ENCODE assay signal across 8 cellular contexts in genomic region chrX:47129157-47129878, GRCh38. TPM values are rescaled to one million over a fixed set of nuclear protein-coding genes. Genes with fewer than 3 reads are reported as not detected.
DNase-seq lines count a peak whose midpoint lies in the region; ATAC-seq and TF ChIP-seq lines count a peak whose summit lies in the region.

No MANE protein-coding gene starts in this region.

- POLR2A ChIA-PET in AG04449 (lab: Yijun Ruan, JAX): interaction anchor here (0.6 to 1.1 kb wide), 3 partner anchors 14 to 63 kb away, joined by 3 to 7 read pairs (median 4); partner anchors contain the start of genes NDUFB11 and RBM10

- H3F3A ChIP-seq in smooth muscle cell (ENCODE audit: low read depth): no peaks in the 10 kb centered on the region

- no peak for TF ChIP-seq CTCF in AG04449 (IDR thresholded peaks at IDR 0.05; ENCODE audit: insufficient read depth, low read length, missing control alignments)
- TF ChIP-seq CTCF in WERI-Rb-1 (IDR thresholded peaks at IDR 0.05; ENCODE audit: low read depth, low read length): no peak
- TF ChIP-seq CTCF in cardiac fibroblast (IDR thresholded peaks at IDR 0.05; ENCODE audit: low read depth, low read length): no peak
- TF ChIP-seq CTCF in smooth muscle cell (IDR thresholded peaks at IDR 0.05; ENCODE audit: borderline replicate concordance, insufficient read depth, poor library complexity, severe bottlenecking): no peak

- H3K27ac ChIP-seq in WERI-Rb-1 (peak overlapping the region; percentile 69), smooth muscle cell (ENCODE audit: low read depth) (no peak overlapping the region)

- H3K9me3 ChIP-seq in WERI-Rb-1 (ENCODE audit: severe bottlenecking): no peaks in the 10 kb centered on the region
- no peaks in the 10 kb centered on the region for H3K9me3 ChIP-seq in smooth muscle cell (replicated peaks; ENCODE audit: low read depth)

- peak overlapping the region; percentile 84 for H3K4me2 ChIP-seq in smooth muscle cell

- peaks cover 0 to 10% of the 10 kb centered on the region in 2 donors for H3K4me1 Mint-ChIP-seq in immature natural killer cell

- peaks cover 6% of the 10 kb centered on the region for H3K79me2 ChIP-seq in smooth muscle cell (ENCODE audit: low read depth)

- CTCF ChIA-PET in AG04449 (lab: Yijun Ruan, JAX): interaction anchor here (1.1 kb wide), 1 partner anchor 16 kb away, joined by 5 read pairs; the partner anchor contains the start of genes NDUFB11 and RBM10

- H2AFZ ChIP-seq in smooth muscle cell (ENCODE audit: low read depth): peak overlapping the region; percentile 91

- peak; percentile 86 for DNase-seq in AG04449 (ENCODE audit: low read depth, low spot score)
- peak; percentile 78 for DNase-seq in NCI-H2196 (lab: John Stamatoyannopoulos, UW; ENCODE audit: unreplicated experiment)
- DNase-seq in WERI-Rb-1: peak; percentile 88
- DNase-seq in cardiac fibroblast (ENCODE audit: low read depth in 2 of 2): peak; percentile 97
- peak; percentile 91 to 93 (median 91) for DNase-seq in immature natural killer cell
- DNase-seq in smooth muscle cell (lab: John Stamatoyannopoulos, UW; ENCODE audit: unreplicated experiment): peak; percentile 44

- H3K27me3 ChIP-seq in WERI-Rb-1 (ENCODE audit: insufficient read depth, low read depth, severe bottlenecking) (peaks cover 6% of the 10 kb centered on the region), smooth muscle cell (ENCODE audit: low read depth) (no peaks in the 10 kb centered on the region)

- no peaks in the 10 kb centered on the region for H3K36me3 Mint-ChIP-seq in immature natural killer cell

- no peaks in the 10 kb centered on the region for H3K9me3 Mint-ChIP-seq in immature natural killer cell

- H3K4me1 ChIP-seq in smooth muscle cell (ENCODE audit: low read depth): no peaks in the 10 kb centered on the region

- H3K36me3 ChIP-seq in WERI-Rb-1: no peaks in the 10 kb centered on the region
- no peaks in the 10 kb centered on the region for H3K36me3 ChIP-seq in smooth muscle cell (ENCODE audit: low read depth)

- H3K27me3 Mint-ChIP-seq in immature natural killer cell (ENCODE audit: low read depth in 3 of 3): peaks cover 2 to 5% (median 4%) of the 10 kb centered on the region in 3 donors

- H3K9ac ChIP-seq in smooth muscle cell (ENCODE audit: low read depth): no peak overlapping the region

- H3K4me3 Mint-ChIP-seq in immature natural killer cell: peak overlapping the region; percentile 95 to 98 (median 97)

- peak overlapping the region; percentile 92 to 98 (median 96) for H3K27ac Mint-ChIP-seq in immature natural killer cell

- H4K20me1 ChIP-seq in smooth muscle cell (ENCODE audit: low read depth): no peaks in the 10 kb centered on the region

- 35% methylated on average over 31 of the region's 31 CpGs for WGBS in smooth muscle cell (ENCODE audit: low lambda C conversion rate)

- H3K4me3 ChIP-seq in AG04449 (ENCODE audit: low read depth, low read length) (peak overlapping the region; percentile 66), WERI-Rb-1 (ENCODE audit: low read depth, low read length) (peak overlapping the region; percentile 57), cardiac fibroblast (replicated peaks in 1 of 2; ENCODE audit: low read depth in 2 of 2, low read length in 2 of 2) (peak overlapping the region; percentile 47 to 66), smooth muscle cell (peak overlapping the region; percentile 73)

- ATAC-seq in GM18873 (IDR thresholded peaks at IDR 0.05; ENCODE audit: low FRiP score, unreplicated experiment): peak; percentile 95
- peak; percentile 98 for ATAC-seq in HG03135 (IDR thresholded peaks at IDR 0.05; ENCODE audit: unreplicated experiment)

RNA-seq across cellular contexts. Expression of gene NDUFB11, which starts 15.2 kb away (rescaled TPM):
- polyA plus RNA-seq in immature natural killer cell: 100 to 1,000 TPM; 124 to 208 (median 151) TPM
- 67.4 and 82.6 TPM in 2 replicates for total RNA-seq in smooth muscle cell
- polyA plus RNA-seq in smooth muscle cell: 167 and 178 TPM in 2 replicates

RNA-seq across cellular contexts. Expression of gene RBM10, which starts 15.7 kb away (rescaled TPM):
- polyA plus RNA-seq in immature natural killer cell (10 to 100 TPM; 15.1 to 34.1 (median 18.0) TPM), smooth muscle cell (39.2 and 42.7 TPM in 2 replicates)
- total RNA-seq in smooth muscle cell: 17.6 and 18.3 TPM in 2 replicates

RNA-seq across cellular contexts. Expression of gene RGN, which starts 51.1 kb away (rescaled TPM):
- polyA plus RNA-seq in immature natural killer cell (not detected), smooth muscle cell (0.96 and 3.6 TPM in 2 replicates)
- total RNA-seq in smooth muscle cell: 1.1 and 2.5 TPM in 2 replicates

Comparison
In these comparisons a context has a peak if more than half of its experiments do, and no peak if none do; other contexts are left out.
1. DNase-seq: peak in every context shown above with its lines; median percentile 97 in cardiac fibroblast; 91 in immature natural killer cell; 88 in WERI-Rb-1; 86 in AG04449; 78 in NCI-H2196; 44 in smooth muscle cell.